Comparison of ENCODE assay signal across 12 cellular contexts in genomic region chr17:57286372-57287105, GRCh38. TPM values are rescaled to one million over a fixed set of nuclear protein-coding genes. Genes with fewer than 3 reads are reported as not detected.
DNase-seq lines count a peak whose midpoint lies in the region; ATAC-seq and TF ChIP-seq lines count a peak whose summit lies in the region.
"Had no signal": no experiment of that assay in that cellular context is flagged by ENCODE, and none has a peak within 500 bp of the region (broad histone marks: within the 10 kb centered on the region; RNA-seq: fewer than 3 reads in every experiment).

No MANE protein-coding gene starts in this region.

- peaks cover 42% of the 10 kb centered on the region for H3K36me3 Mint-ChIP-seq in CD4-positive, alpha-beta T cell (ENCODE audit: low read depth)
- H3K36me3 Mint-ChIP-seq in activated naive CD8-positive, alpha-beta T cell treated with anti-CD3 and anti-CD28 coated beads, Interleukin-2, amount 50 U/mL, for 24 hours (ENCODE audit: low read depth) = peaks cover 9% of the 10 kb centered on the region
- H3K36me3 Mint-ChIP-seq in nephron progenitor cell (ENCODE audit: low read depth) = peaks cover 24% of the 10 kb centered on the region

- no peak for DNase-seq in CD4-positive, alpha-beta T cell
- DNase-seq in LNCaP clone FGC (ENCODE audit: low read depth) = peak; percentile 73
- DNase-seq in activated naive CD8-positive, alpha-beta T cell treated with anti-CD3 and anti-CD28 coated beads, Interleukin-2, amount 50 U/mL, for 24 hours = no peak
- no peak for DNase-seq in nephron progenitor cell
- DNase-seq in NCI-H82 (lab: John Stamatoyannopoulos, UW) = no peak
- no peak for DNase-seq in foreskin keratinocyte
- DNase-seq in NCI-H2029 treated with DMSO at 0.1 percent for 48 hours (lab: John Stamatoyannopoulos, UW) = no peak
- DNase-seq in GM03348 (ENCODE audit: low spot score) = no peak
- DNase-seq: activated CD8-positive, alpha-beta memory T cell treated with anti-CD3 and anti-CD28 coated beads, Interleukin-2, amount 50 U/mL, for 4 hours; central memory CD4-positive, alpha-beta T cell had no signal

- no peaks in the 10 kb centered on the region for H3K27me3 ChIP-seq in CD4-positive, alpha-beta T cell (ENCODE audit: control insufficient read depth, insufficient read depth, low read length)
- no peaks in the 10 kb centered on the region for H3K27me3 ChIP-seq in foreskin keratinocyte

- H3K4me3 ChIP-seq in LNCaP clone FGC (ENCODE audit: low read depth, low read length) = no peak overlapping the region
- H3K4me3 ChIP-seq: lung had no signal

- H3K9me3 ChIP-seq in CD4-positive, alpha-beta T cell (ENCODE audit: control insufficient read depth, low read length) = no peaks in the 10 kb centered on the region

- peak overlapping the region; percentile 80 for H3K27ac Mint-ChIP-seq in CD4-positive, alpha-beta T cell
- peak overlapping the region; percentile 84 for H3K27ac Mint-ChIP-seq in activated naive CD8-positive, alpha-beta T cell treated with anti-CD3 and anti-CD28 coated beads, Interleukin-2, amount 50 U/mL, for 24 hours
- peak overlapping the region; percentile 92 for H3K27ac Mint-ChIP-seq in nephron progenitor cell

- no peaks in the 10 kb centered on the region for H3K9me3 Mint-ChIP-seq in CD4-positive, alpha-beta T cell
- no peaks in the 10 kb centered on the region for H3K9me3 Mint-ChIP-seq in activated naive CD8-positive, alpha-beta T cell treated with anti-CD3 and anti-CD28 coated beads, Interleukin-2, amount 50 U/mL, for 24 hours
- H3K9me3 Mint-ChIP-seq in nephron progenitor cell = no peaks in the 10 kb centered on the region

- H3K4me1 Mint-ChIP-seq in CD4-positive, alpha-beta T cell (ENCODE audit: low read depth) = peaks cover 76% of the 10 kb centered on the region
- H3K4me1 Mint-ChIP-seq in activated naive CD8-positive, alpha-beta T cell treated with anti-CD3 and anti-CD28 coated beads, Interleukin-2, amount 50 U/mL, for 24 hours = peaks cover 64% of the 10 kb centered on the region
- peaks cover 100% of the 10 kb centered on the region for H3K4me1 Mint-ChIP-seq in nephron progenitor cell

- POLR2A ChIA-PET in CD4-positive, alpha-beta T cell (lab: Charles Lee) = no interaction called here

- intact Hi-C loops in CD4-positive, alpha-beta T cell (cut with DNase I, micrococcal nuclease) = loop anchor here in 1 of 2 experiments (10.0 kb wide), 1 partner anchor 158 kb away; no protein-coding TSS in a partner anchor

- ATAC-seq in CD4-positive, alpha-beta T cell (ENCODE audit: poor library complexity) = no peak
- no peak for ATAC-seq in activated naive CD8-positive, alpha-beta T cell treated with anti-CD3 and anti-CD28 coated beads, Interleukin-2, amount 50 U/mL, for 24 hours
- no peak for ATAC-seq in foreskin keratinocyte
- ATAC-seq: sciatic nerve had no signal

- H3K4me1 ChIP-seq in foreskin keratinocyte = no peaks in the 10 kb centered on the region

- CTCF ChIA-PET in CD4-positive, alpha-beta T cell (lab: Charles Lee) = interaction anchor here (2.9 kb wide), 1 partner anchor 43 kb away, joined by 20 read pairs; no protein-coding TSS in a partner anchor

- no peak overlapping the region for H3K4me3 Mint-ChIP-seq in CD4-positive, alpha-beta T cell
- H3K4me3 Mint-ChIP-seq in activated naive CD8-positive, alpha-beta T cell treated with anti-CD3 and anti-CD28 coated beads, Interleukin-2, amount 50 U/mL, for 24 hours = peak overlapping the region; percentile 71
- H3K4me3 Mint-ChIP-seq in nephron progenitor cell = peak overlapping the region; percentile 62

- no peaks in the 10 kb centered on the region for H3K27me3 Mint-ChIP-seq in CD4-positive, alpha-beta T cell
- no peaks in the 10 kb centered on the region for H3K27me3 Mint-ChIP-seq in activated naive CD8-positive, alpha-beta T cell treated with anti-CD3 and anti-CD28 coated beads, Interleukin-2, amount 50 U/mL, for 24 hours
- H3K27me3 Mint-ChIP-seq in nephron progenitor cell (ENCODE audit: low read depth, poor library complexity) = peaks cover 3% of the 10 kb centered on the region

- H3K27ac ChIP-seq in CD4-positive, alpha-beta T cell (ENCODE audit: low read depth, low read length) = no peak overlapping the region
- H3K27ac ChIP-seq in foreskin keratinocyte = no peak overlapping the region

- no peak for TF ChIP-seq CTCF in CD4-positive, alpha-beta T cell (IDR thresholded peaks at IDR 0.05)
- TF ChIP-seq CTCF in LNCaP clone FGC (IDR thresholded peaks at IDR 0.05; ENCODE audit: control insufficient read depth, extremely low read depth, insufficient read depth) (no peak), nephron progenitor cell (IDR thresholded peaks at IDR 0.05) (no peak), foreskin keratinocyte (conservative IDR thresholded peaks at IDR 0.05) (no peak)

RNA-seq across cellular contexts. Expression of gene MSI2, which starts 30.2 kb away (rescaled TPM):
- 100 to 1,000 TPM; 129 to 132 TPM for total RNA-seq in CD4-positive, alpha-beta T cell
- 18.4 and 18.8 TPM in 2 replicates for total RNA-seq in foreskin keratinocyte
- polyA plus RNA-seq in foreskin keratinocyte = 9.0 and 11.1 TPM in 2 replicates
